Comparison of ENCODE assay signal across 8 cellular contexts in the genomic region with DNA sequence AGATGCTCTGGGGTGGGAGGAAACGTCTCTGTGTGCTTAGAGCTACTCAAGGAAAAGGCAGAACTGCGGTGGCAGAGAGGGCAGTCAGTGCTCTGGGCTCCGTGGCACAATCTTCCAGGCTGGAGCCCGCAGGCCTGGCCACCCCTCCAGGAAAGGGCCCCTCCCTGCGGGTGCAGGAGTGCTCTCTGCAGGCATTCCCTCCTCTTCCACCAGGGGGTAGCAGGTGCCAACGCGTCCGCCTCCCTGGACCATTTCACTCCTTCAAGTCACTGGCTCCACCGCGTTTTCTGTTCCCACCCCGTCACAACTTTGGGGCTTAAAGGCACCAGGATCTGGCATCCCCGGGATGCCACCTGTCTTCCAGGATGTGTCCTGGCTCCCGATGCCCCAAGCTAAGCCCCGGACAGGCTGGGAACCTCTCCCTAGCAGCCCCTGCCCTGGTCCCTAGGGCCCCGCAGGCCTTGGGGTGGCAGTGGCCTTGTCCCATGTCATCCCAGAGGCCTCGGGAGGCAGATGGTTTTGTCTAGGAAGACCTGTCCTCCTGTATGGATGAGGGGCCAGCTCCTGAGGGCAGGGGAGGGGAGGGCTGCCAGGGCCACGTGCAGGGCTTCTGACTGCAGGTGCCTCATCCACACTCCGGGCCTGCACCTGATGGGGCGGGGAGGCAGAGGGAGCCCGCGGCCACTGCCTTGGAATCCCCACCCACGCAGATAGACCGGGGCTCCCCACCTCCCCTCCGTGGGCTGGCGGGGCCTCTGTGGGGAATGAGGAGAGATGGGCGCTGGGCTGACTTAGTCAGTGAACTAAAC. TPM values are rescaled to one million over a fixed set of nuclear protein-coding genes. Genes with fewer than 3 reads are reported as not detected.
DNase-seq lines count a peak whose midpoint lies in the region; ATAC-seq and TF ChIP-seq lines count a peak whose summit lies in the region.

No MANE protein-coding gene starts in this region.

- WGBS in body of pancreas, 2 donors: 54 to 68% methylated on average over 17 to 26 of the region's 26 CpGs

- H3K4me3 ChIP-seq in body of pancreas: no peak overlapping the region
- H3K4me3 ChIP-seq in gastrocnemius medialis: no peak overlapping the region

- H3K4me1 Mint-ChIP-seq in mesothelial cell of epicardium: peaks cover 2% of the 10 kb centered on the region

- H3K9me3 ChIP-seq in body of pancreas (no peaks in the 10 kb centered on the region), gastrocnemius medialis (no peaks in the 10 kb centered on the region)

- H3K4me1 ChIP-seq in body of pancreas (no peaks in the 10 kb centered on the region), gastrocnemius medialis (no peaks in the 10 kb centered on the region)

- H3K36me3 ChIP-seq in body of pancreas (replicated peaks in 1 of 2; ENCODE audit: insufficient read depth in 1 of 2, low read depth in 2 of 2): no peaks in the 10 kb centered on the region
- no peaks in the 10 kb centered on the region for H3K36me3 ChIP-seq in gastrocnemius medialis

- H3K27me3 ChIP-seq in body of pancreas (no peaks in the 10 kb centered on the region), gastrocnemius medialis (no peaks in the 10 kb centered on the region)

- TF ChIP-seq CTCF in body of pancreas (IDR thresholded peaks at IDR 0.05): peak in 6 of 7 experiments; percentile 27 to 54 (median 44)
- peak; percentile 64 for TF ChIP-seq CTCF in mesothelial cell of epicardium (IDR thresholded peaks at IDR 0.05; ENCODE audit: unreplicated experiment)
- TF ChIP-seq CTCF in gastrocnemius medialis (IDR thresholded peaks at IDR 0.05 in 4 of 5, conservative IDR thresholded peaks at IDR 0.05 in 1 of 5): no peak

- no peak overlapping the region for H3K27ac ChIP-seq in body of pancreas
- no peak overlapping the region for H3K27ac ChIP-seq in gastrocnemius medialis

- DNase-seq in DMS79 (lab: John Stamatoyannopoulos, UW) (peak; percentile 20), HuH-7 (ENCODE audit: low spot score) (peak; percentile 68), body of pancreas (peak in 3 of 4 donors; percentile 20 to 54 (median 41)), mesothelial cell of epicardium (ENCODE audit: low spot score in 2 of 2, unreplicated experiment in 2 of 2) (no peak), GDM1 (lab: John Stamatoyannopoulos, UW) (no peak), medulla oblongata (ENCODE audit: extremely low spot score) (no peak), gastrocnemius medialis (no peak)

- no peak overlapping the region for H3K27ac Mint-ChIP-seq in mesothelial cell of epicardium

- in situ Hi-C loops in gastrocnemius medialis (cut with MboI; ENCODE audit: low sequenced_read_pairs in 4 of 4): no loop called here

- ATAC-seq in body of pancreas: peak; percentile 57
- no peak for ATAC-seq in HG03521 (IDR thresholded peaks at IDR 0.05; ENCODE audit: unreplicated experiment)
- ATAC-seq in gastrocnemius medialis: no peak

- peaks cover 2% of the 10 kb centered on the region for H3K27me3 Mint-ChIP-seq in mesothelial cell of epicardium (ENCODE audit: low read depth)

- no peaks in the 10 kb centered on the region for H3K9me3 Mint-ChIP-seq in mesothelial cell of epicardium

- intact Hi-C loops in body of pancreas (cut with DNase I) (no loop called here), gastrocnemius medialis (cut with DNase I; ENCODE audit: low total_unique reads) (no loop called here)

- TF ChIP-seq POLR2A in body of pancreas (IDR thresholded peaks at IDR 0.05) (no peak), gastrocnemius medialis (IDR thresholded peaks at IDR 0.05) (no peak)

- H3K36me3 Mint-ChIP-seq in mesothelial cell of epicardium: no peaks in the 10 kb centered on the region

- no peak overlapping the region for H3K4me3 Mint-ChIP-seq in mesothelial cell of epicardium

RNA-seq across cellular contexts. Expression of a gene that starts 26.4 kb away (rescaled TPM):
- total RNA-seq in body of pancreas: 1 to 10 TPM; 1.6 to 2.9 TPM
- 8.3 to 9.2 TPM (median 8.3 TPM) in 3 replicates for total RNA-seq in mesothelial cell of epicardium
- total RNA-seq in gastrocnemius medialis: 1 to 10 TPM in 2 of 4 donors, under 1 TPM in 2; 0.55 to 2.9 (median 1.0) TPM

RNA-seq across cellular contexts. Expression of a gene that starts 49.3 kb away (rescaled TPM):
- total RNA-seq in body of pancreas: 10 to 100 TPM; 17.6 to 31.6 TPM
- total RNA-seq in mesothelial cell of epicardium: 20.3 to 23.5 TPM (median 22.1 TPM) in 3 replicates
- total RNA-seq in gastrocnemius medialis: under 1 TPM in 2 of 4 donors, not detected in 2; 0.33 to 0.46 TPM

Comparison
In these comparisons a context has a peak if more than half of its experiments do, and no peak if none do; other contexts are left out.
1. DNase-seq: peak in DMS79 (single experiment), HuH-7 (single experiment) and body of pancreas (3 of 4); none in mesothelial cell of epicardium (0 of 2), GDM1 (single experiment), medulla oblongata (single experiment) and gastrocnemius medialis (0 of 2).
2. CTCF ChIP-seq: peak in body of pancreas (6 of 7) and mesothelial cell of epicardium (single experiment); none in gastrocnemius medialis (0 of 5).
3. RNA of a gene that starts 49.3 kb away (total RNA-seq): 17.6 to 31.6 TPM in body of pancreas and 20.3 to 23.5 TPM in mesothelial cell of epicardium; 0.33 to 0.46 TPM in gastrocnemius medialis; every median in the first group is over 10 times any median in the second.